In the genomic region with DNA sequence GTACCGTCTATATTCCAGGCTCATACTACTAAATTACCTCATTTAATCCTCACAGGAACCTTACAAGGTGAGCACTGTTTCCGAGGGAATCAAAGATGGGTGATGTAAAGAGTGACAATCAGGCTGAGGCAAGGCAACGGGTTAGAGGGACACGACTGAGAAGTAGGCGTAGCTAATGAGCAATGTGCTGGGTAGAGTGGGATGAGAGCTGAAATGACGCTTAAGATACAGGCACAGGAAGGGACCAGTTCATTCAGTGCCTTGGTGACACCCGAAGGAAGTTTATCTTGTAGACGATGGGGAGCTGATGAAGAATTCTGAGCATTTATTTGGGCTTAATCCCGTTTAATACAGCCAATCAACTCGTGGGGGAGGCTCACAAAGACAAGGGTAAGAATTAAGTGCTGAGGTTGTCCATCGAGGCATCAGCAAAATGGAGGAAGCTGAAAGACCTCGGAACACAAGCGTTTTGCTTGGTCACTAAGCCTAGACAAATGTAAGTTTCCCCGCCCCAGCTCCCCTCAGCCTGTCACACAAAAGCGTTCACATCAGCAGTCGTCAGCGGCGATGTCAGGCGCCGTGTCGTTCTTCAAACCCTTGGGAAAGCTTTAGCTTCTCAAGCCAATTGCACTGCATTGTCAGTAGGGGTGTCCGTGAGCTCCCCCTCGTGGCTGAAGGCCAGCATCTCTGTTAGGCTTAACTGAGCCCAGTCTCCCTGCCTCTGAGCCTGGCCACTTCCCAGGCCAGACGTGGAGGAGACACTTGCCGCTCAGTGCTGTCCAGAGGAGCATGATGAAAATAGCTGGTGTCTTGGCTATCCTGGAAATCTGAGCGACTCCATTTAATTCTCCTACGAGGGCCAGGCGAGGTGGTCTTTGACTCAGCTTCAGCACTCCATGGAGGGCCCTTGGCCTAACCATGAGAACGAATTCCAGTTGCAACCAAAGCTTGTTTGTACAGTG, we compare ENCODE assay signal across 1 cellular context.
TF ChIP-seq lines count a peak whose summit lies in the region.

No MANE protein-coding gene starts in this region.

TF ChIP-seq in H1, 55 proteins besides CTCF, POLR2A, EP300 and RAD21 (continued from another document):
- no peak for TF ChIP-seq FOSL1 (IDR thresholded peaks at IDR 0.05; ENCODE audit: insufficient read depth, low read depth, low read length)
- TF ChIP-seq KDM5A (IDR thresholded peaks at IDR 0.05; ENCODE audit: low read length): no peak
- TF ChIP-seq, protein P1, sequence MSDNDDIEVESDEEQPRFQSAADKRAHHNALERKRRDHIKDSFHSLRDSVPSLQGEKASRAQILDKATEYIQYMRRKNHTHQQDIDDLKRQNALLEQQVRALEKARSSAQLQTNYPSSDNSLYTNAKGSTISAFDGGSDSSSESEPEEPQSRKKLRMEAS (IDR thresholded peaks at IDR 0.05): 0 out of 2 replicates have a peak, but pooled peaks have one; percentile 29
- no peak for TF ChIP-seq TCF12 (IDR thresholded peaks at IDR 0.05; ENCODE audit: low read depth, low read length)
- TF ChIP-seq CREB1 (IDR thresholded peaks at IDR 0.05): peak; percentile 60; the same call in 1 of the 2 replicates
- TF ChIP-seq RXRA (IDR thresholded peaks at IDR 0.05; ENCODE audit: insufficient read depth, low read depth, low read length): no peak
- no peak for TF ChIP-seq GABPA (IDR thresholded peaks at IDR 0.05; ENCODE audit: borderline replicate concordance, insufficient read depth, low read length)
- no peak for TF ChIP-seq CBX8 (IDR thresholded peaks at IDR 0.05; ENCODE audit: borderline replicate concordance, low read depth, low read length)
- 0 out of 2 replicates have a peak, but pooled peaks have one; percentile 28 for TF ChIP-seq RBBP5 (IDR thresholded peaks at IDR 0.05; ENCODE audit: borderline replicate concordance, low read depth, low read length)
- no peak; the same call in 1 of the 2 replicates for TF ChIP-seq BACH1 (IDR thresholded peaks at IDR 0.05; ENCODE audit: low read length)
- TF ChIP-seq USF2 (IDR thresholded peaks at IDR 0.05; ENCODE audit: low read length): 0 out of 2 replicates have a peak, but pooled peaks have one; percentile 5
- TF ChIP-seq NANOG (IDR thresholded peaks at IDR 0.05; ENCODE audit: insufficient read depth, low read depth, low read length, poor library complexity, severe bottlenecking): no peak
- TF ChIP-seq TAF1 (IDR thresholded peaks at IDR 0.05; ENCODE audit: low read depth, low read length): 0 out of 2 replicates have a peak, but pooled peaks have one; percentile 28
- no peak for TF ChIP-seq EGR1 (IDR thresholded peaks at IDR 0.05; ENCODE audit: borderline replicate concordance, low read depth, low read length)
- TF ChIP-seq JUND (IDR thresholded peaks at IDR 0.05; ENCODE audit: low read length): no peak
- TF ChIP-seq TBP (IDR thresholded peaks at IDR 0.05; ENCODE audit: low read depth, low read length): peak; percentile 49; the same call in 1 of the 2 replicates
- no peak for TF ChIP-seq TAF7 (optimal IDR thresholded peaks at IDR 0.05; ENCODE audit: borderline replicate concordance, low read depth, low read length)
TF ChIP-seq in H1: peak in this region for 6.
